8 cellular contexts compared by ENCODE assay signal in the genomic region with DNA sequence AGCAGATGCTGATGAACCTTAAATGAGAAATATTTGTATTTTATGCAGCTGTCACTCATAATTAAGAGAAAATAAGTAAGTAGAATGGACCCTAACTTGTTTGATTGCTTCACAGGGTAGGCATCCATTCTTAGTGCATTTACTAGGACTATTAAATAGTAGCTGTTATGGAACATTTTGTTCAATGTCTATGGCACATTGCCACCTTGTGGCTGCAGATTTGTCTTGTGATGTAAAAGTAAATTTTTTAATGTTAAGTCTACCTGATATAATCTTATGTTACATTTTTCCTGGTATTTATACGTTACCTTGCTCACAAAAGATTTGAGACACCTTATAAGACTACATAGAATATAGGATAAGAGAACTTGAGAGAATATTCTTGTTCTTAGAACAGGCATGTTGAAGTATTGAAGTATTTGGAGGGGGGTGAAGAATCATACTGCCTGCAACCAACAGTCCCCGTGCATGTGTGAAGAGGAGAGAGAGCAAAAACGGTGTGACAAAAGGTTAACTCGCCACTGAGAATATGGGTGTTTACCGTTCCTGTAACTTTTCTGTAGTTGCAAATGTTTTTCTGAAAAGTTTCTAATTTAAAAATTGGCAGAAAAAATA.
DNase-seq lines count a peak whose midpoint lies in the region; ATAC-seq and TF ChIP-seq lines count a peak whose summit lies in the region.

No MANE protein-coding gene starts in this region.

- no peaks in the 10 kb centered on the region for H3K9me3 ChIP-seq in sigmoid colon

- peak; percentile 39 for DNase-seq in EH (ENCODE audit: low read depth)
- DNase-seq in M059J (ENCODE audit: low read depth), result peak; percentile 47
- no peak for DNase-seq in epithelial cell of proximal tubule (ENCODE audit: low read depth)
- DNase-seq in sigmoid colon, result no peak
- no peak for DNase-seq in GM19240 (ENCODE audit: insufficient read length, low spot score)

- intact Hi-C loops in sigmoid colon (cut with DNase I), result no loop called here

- TF ChIP-seq POLR2A in sigmoid colon (IDR thresholded peaks at IDR 0.05), result no peak

- no peak for TF ChIP-seq EP300 in sigmoid colon (IDR thresholded peaks at IDR 0.05)

- no peaks in the 10 kb centered on the region for H3K9me3 Mint-ChIP-seq in nephron

- no peak overlapping the region for H3K4me3 Mint-ChIP-seq in nephron

- ATAC-seq in SK-N-SH treated with all-trans-retinoic acid at 6 μM for 48 hours (peak; percentile 71), GM19395 (IDR thresholded peaks at IDR 0.05; ENCODE audit: unreplicated experiment) (no peak)

- H3K36me3 ChIP-seq in sigmoid colon, result no peaks in the 10 kb centered on the region

- 25 to 55% methylated on average over 5 of the region's 5 CpGs for WGBS in sigmoid colon, 2 donors

- no peak overlapping the region for H3K4me3 ChIP-seq in epithelial cell of proximal tubule (ENCODE audit: low read depth, low read length)
- no peak overlapping the region for H3K4me3 ChIP-seq in sigmoid colon

- H3K27ac ChIP-seq in sigmoid colon, result no peak overlapping the region

- H3K27me3 Mint-ChIP-seq in nephron (ENCODE audit: low read depth), result peaks cover 5% of the 10 kb centered on the region

- no peaks in the 10 kb centered on the region for H3K27me3 ChIP-seq in sigmoid colon

- no peaks in the 10 kb centered on the region for H3K36me3 Mint-ChIP-seq in nephron (ENCODE audit: low read depth)

- TF ChIP-seq CTCF in epithelial cell of proximal tubule (conservative IDR thresholded peaks at IDR 0.05; ENCODE audit: low read depth, low read length), result peak; percentile 64
- TF ChIP-seq CTCF in nephron (IDR thresholded peaks at IDR 0.05; ENCODE audit: unreplicated experiment in 3 of 3), result peak; percentile 52 to 83 (median 69)
- TF ChIP-seq CTCF in sigmoid colon (IDR thresholded peaks at IDR 0.05), result peak in 1 of 4 experiments; percentile 33

- H3K4me1 Mint-ChIP-seq in nephron, result peaks cover 7% of the 10 kb centered on the region

- peak overlapping the region; percentile 5 to 70 (median 63) for H3K27ac Mint-ChIP-seq in nephron

- H3K4me1 ChIP-seq in sigmoid colon, result no peaks in the 10 kb centered on the region

TF ChIP-seq in SK-N-SH treated with all-trans-retinoic acid at 6 μM for 48 hours, 23 proteins besides CTCF, POLR2A, EP300 and RAD21:
- TF ChIP-seq ARNTL (CRISPR knock-in tag; IDR thresholded peaks at IDR 0.05; ENCODE audit: borderline replicate concordance, low read depth), result no peak
- no peak for TF ChIP-seq ZC3H10 (CRISPR knock-in tag; IDR thresholded peaks at IDR 0.05)
- TF ChIP-seq, protein P1, sequence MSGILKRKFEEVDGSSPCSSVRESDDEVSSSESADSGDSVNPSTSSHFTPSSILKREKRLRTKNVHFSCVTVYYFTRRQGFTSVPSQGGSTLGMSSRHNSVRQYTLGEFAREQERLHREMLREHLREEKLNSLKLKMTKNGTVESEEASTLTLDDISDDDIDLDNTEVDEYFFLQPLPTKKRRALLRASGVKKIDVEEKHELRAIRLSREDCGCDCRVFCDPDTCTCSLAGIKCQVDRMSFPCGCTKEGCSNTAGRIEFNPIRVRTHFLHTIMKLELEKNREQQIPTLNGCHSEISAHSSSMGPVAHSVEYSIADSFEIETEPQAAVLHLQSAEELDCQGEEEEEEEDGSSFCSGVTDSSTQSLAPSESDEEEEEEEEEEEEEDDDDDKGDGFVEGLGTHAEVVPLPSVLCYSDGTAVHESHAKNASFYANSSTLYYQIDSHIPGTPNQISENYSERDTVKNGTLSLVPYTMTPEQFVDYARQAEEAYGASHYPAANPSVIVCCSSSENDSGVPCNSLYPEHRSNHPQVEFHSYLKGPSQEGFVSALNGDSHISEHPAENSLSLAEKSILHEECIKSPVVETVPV (CRISPR knock-in tag; IDR thresholded peaks at IDR 0.05), result no peak

Comparison
In these comparisons a context has a peak if more than half of its experiments do, and no peak if none do; other contexts are left out.
1. DNase-seq: peak in EH (single experiment) and M059J (single experiment); none in epithelial cell of proximal tubule (single experiment), sigmoid colon (single experiment) and GM19240 (single experiment).